9 cellular contexts compared by ENCODE assay signal in the genomic region with DNA sequence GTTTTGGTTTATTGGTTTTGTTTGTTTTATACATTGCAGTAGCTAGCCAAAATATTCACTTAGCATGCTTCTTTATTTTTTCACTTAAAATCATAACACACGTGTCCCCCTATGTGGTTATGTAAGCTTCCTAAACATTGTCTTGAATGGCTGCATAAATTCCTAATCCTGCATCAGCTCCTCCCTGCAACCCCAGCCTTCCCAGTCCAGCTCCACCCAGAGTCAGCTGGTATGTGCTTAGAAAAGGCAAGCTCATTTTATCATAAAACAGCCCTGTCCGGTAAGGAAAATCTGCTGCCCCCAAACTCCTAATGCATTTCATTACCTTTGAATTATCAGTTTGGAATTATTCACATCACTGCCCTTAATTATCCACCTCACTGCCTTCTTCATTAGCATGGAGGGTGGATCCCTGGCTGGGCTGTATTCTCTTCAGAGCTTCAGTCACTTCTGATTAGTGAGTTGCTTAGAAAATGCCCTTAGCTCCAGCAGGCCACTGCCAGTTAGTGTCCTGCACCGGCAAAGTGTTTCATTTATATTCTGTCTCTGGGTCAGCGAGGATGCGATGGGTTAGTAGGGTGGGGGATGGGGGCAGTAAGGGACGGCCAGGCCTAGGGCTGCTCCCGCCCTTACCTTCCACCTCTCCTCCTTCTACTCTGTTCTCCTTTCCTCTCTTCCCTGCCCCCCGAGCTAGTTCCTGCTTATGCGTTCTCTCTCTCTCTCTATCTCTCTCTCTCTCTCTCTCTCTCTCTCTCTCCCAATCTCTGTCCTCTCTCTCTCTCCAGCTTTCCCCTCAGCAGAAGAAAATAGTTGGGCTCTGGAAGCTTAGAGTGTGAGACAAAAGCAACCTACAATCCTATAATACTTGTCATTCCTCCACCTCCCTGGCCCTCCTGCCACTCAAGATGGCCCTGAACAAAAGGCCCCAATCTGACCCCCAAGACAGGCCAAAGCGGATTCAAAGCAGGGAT.
DNase-seq lines count a peak whose midpoint lies in the region; ATAC-seq and TF ChIP-seq lines count a peak whose summit lies in the region.
"Had no signal": no experiment of that assay in that cellular context is flagged by ENCODE, and none has a peak within 500 bp of the region (broad histone marks: within the 10 kb centered on the region; RNA-seq: fewer than 3 reads in every experiment).

No MANE protein-coding gene starts in this region.

- CTCF ChIA-PET in A673 (lab: Charles Lee) = no interaction called here

- peaks cover 19% of the 10 kb centered on the region for H3K4me1 ChIP-seq in A673 (ENCODE audit: insufficient read depth, low read length, poor library complexity, severe bottlenecking)
- H3K4me1 ChIP-seq in HUES48 (ENCODE audit: control insufficient read depth, insufficient read depth, low read length) = peaks cover 25% of the 10 kb centered on the region
- H3K4me1 ChIP-seq in ectodermal cell (ENCODE audit: control insufficient read depth, insufficient read depth, low read length) = peaks cover 29% of the 10 kb centered on the region

- no peaks in the 10 kb centered on the region for H3K27me3 ChIP-seq in A673 (replicated peaks; ENCODE audit: insufficient read depth, low read depth, low read length, poor library complexity)
- no peaks in the 10 kb centered on the region for H3K27me3 ChIP-seq in HUES48 (ENCODE audit: control insufficient read depth, insufficient read depth, low read length)
- H3K27me3 ChIP-seq in ectodermal cell (ENCODE audit: control insufficient read depth, insufficient read depth, low read length, poor library complexity, severe bottlenecking) = no peaks in the 10 kb centered on the region

- no peak overlapping the region for H3K9ac ChIP-seq in HUES48 (ENCODE audit: low read depth, low read length)

- POLR2A ChIA-PET in A673 (lab: Charles Lee; ENCODE audit: low non-redundant PET) = no interaction called here

- ATAC-seq in GM21786 (IDR thresholded peaks at IDR 0.05; ENCODE audit: unreplicated experiment) (no peak), GM18517 (IDR thresholded peaks at IDR 0.05; ENCODE audit: unreplicated experiment) (no peak)
- ATAC-seq: stimulated activated naive B cell treated with anti-CD40 and anti-IgM and Interleukin-4, amounts not matched to agents 10 μg/mL and 1 μg/mL and 100 μg/mL, for 72 hours had no signal

- no peaks in the 10 kb centered on the region for H3K9me3 Mint-ChIP-seq in mesothelial cell of epicardium

- H3K4me3 ChIP-seq in A673 (ENCODE audit: low read depth, low read length, poor library complexity, severe bottlenecking) = no peak overlapping the region
- H3K4me3 ChIP-seq in HUES48 (ENCODE audit: low read depth, low read length) = peak overlapping the region; percentile 37
- H3K4me3 ChIP-seq in ectodermal cell (ENCODE audit: insufficient read depth, low read depth, low read length) = peak overlapping the region; percentile 2

- H3K36me3 Mint-ChIP-seq in mesothelial cell of epicardium = no peaks in the 10 kb centered on the region
- H3K36me3 Mint-ChIP-seq: stimulated activated naive B cell treated with anti-CD40 and anti-IgM and Interleukin-4, amounts not matched to agents 10 μg/mL and 1 μg/mL and 100 μg/mL, for 72 hours had no signal

- intact Hi-C loops in A673 (cut with micrococcal nuclease; ENCODE audit: unreplicated experiment) = no loop called here

- 4 to 6% methylated on average over 8 to 9 of the region's 10 CpGs for WGBS in ectodermal cell, 2 experiments

- H3K9me3 ChIP-seq in A673 (ENCODE audit: low read depth, low read length, poor library complexity, severe bottlenecking) (no peaks in the 10 kb centered on the region), HUES48 (ENCODE audit: control insufficient read depth, insufficient read depth, low read length) (no peaks in the 10 kb centered on the region), ectodermal cell (ENCODE audit: control insufficient read depth, low read length) (no peaks in the 10 kb centered on the region)

- H3K4me1 Mint-ChIP-seq in mesothelial cell of epicardium = peaks cover 16% of the 10 kb centered on the region

- BruUV-seq in A673 (replicated peaks; lab: Mats Ljungman, UMichigan) = no TSS peak

- peak overlapping the region; percentile 54 for H3K27ac Mint-ChIP-seq in mesothelial cell of epicardium
- H3K27ac Mint-ChIP-seq: stimulated activated naive B cell treated with anti-CD40 and anti-IgM and Interleukin-4, amounts not matched to agents 10 μg/mL and 1 μg/mL and 100 μg/mL, for 72 hours had no signal

- no peak for TF ChIP-seq CTCF in A673 (conservative IDR thresholded peaks at IDR 0.05; ENCODE audit: low read depth, low read length)
- no peak for TF ChIP-seq CTCF in mesothelial cell of epicardium (IDR thresholded peaks at IDR 0.05; ENCODE audit: unreplicated experiment)

- peak; percentile 15 for DNase-seq in A673 (ENCODE audit: low spot score)
- DNase-seq in mesothelial cell of epicardium (ENCODE audit: low spot score in 2 of 2, unreplicated experiment in 2 of 2) = no peak
- no peak for DNase-seq in NCI-H345 (lab: John Stamatoyannopoulos, UW)
- no peak for DNase-seq in superior temporal gyrus (ENCODE audit: extremely low spot score)
- DNase-seq: stimulated activated naive B cell treated with anti-CD40 and anti-IgM and Interleukin-4, amounts not matched to agents 10 μg/mL and 1 μg/mL and 100 μg/mL, for 72 hours had no signal

- H3K27ac ChIP-seq in A673 (ENCODE audit: low read depth, low read length, poor library complexity, severe bottlenecking) = no peak overlapping the region
- H3K27ac ChIP-seq in HUES48 (ENCODE audit: low read depth, low read length) = peak overlapping the region; percentile 82
- peak overlapping the region; percentile 98 for H3K27ac ChIP-seq in ectodermal cell (ENCODE audit: insufficient read depth, low read depth, low read length, poor library complexity, severe bottlenecking)

- H3K36me3 ChIP-seq in A673 (ENCODE audit: insufficient read depth, low read length, poor library complexity, severe bottlenecking) = no peaks in the 10 kb centered on the region
- no peaks in the 10 kb centered on the region for H3K36me3 ChIP-seq in HUES48 (ENCODE audit: control insufficient read depth, insufficient read depth, low read length)
- H3K36me3 ChIP-seq in ectodermal cell (ENCODE audit: control insufficient read depth, insufficient read depth, low read length) = no peaks in the 10 kb centered on the region

- H3K27me3 Mint-ChIP-seq in mesothelial cell of epicardium (ENCODE audit: low read depth) = no peaks in the 10 kb centered on the region
- H3K27me3 Mint-ChIP-seq: stimulated activated naive B cell treated with anti-CD40 and anti-IgM and Interleukin-4, amounts not matched to agents 10 μg/mL and 1 μg/mL and 100 μg/mL, for 72 hours had no signal

- no peak overlapping the region for H3K4me3 Mint-ChIP-seq in mesothelial cell of epicardium
- H3K4me3 Mint-ChIP-seq: stimulated activated naive B cell treated with anti-CD40 and anti-IgM and Interleukin-4, amounts not matched to agents 10 μg/mL and 1 μg/mL and 100 μg/mL, for 72 hours had no signal
